4 cellular contexts compared by ENCODE assay signal in genomic region chr16:21242756-21243155, GRCh38. TPM values are rescaled to one million over a fixed set of nuclear protein-coding genes. Genes with fewer than 3 reads are reported as not detected.
"Had no signal": no experiment of that assay in that cellular context is flagged by ENCODE, and none has a peak within 500 bp of the region (broad histone marks: within the 10 kb centered on the region; RNA-seq: fewer than 3 reads in every experiment).

No MANE protein-coding gene starts in this region.

- ATAC-seq: GM12878 had no signal

- H3K4me3 ChIP-seq: GM12878 had no signal

- DNase-seq: GDM1, GF-D8 had no signal

RNA-seq across cellular contexts. Expression of gene ANKS4B, which starts 9.3 kb away (rescaled TPM):
- total RNA-seq: G401 had no signal

RNA-seq across cellular contexts. Expression of gene ZP2, which starts 31.4 kb away (rescaled TPM):
- total RNA-seq: G401 had no signal

RNA-seq across cellular contexts. Expression of gene CRYM, which starts 35.3 kb away (rescaled TPM):
- total RNA-seq: G401 had no signal
